Comparison of ENCODE assay signal across 17 cellular contexts in the genomic region with DNA sequence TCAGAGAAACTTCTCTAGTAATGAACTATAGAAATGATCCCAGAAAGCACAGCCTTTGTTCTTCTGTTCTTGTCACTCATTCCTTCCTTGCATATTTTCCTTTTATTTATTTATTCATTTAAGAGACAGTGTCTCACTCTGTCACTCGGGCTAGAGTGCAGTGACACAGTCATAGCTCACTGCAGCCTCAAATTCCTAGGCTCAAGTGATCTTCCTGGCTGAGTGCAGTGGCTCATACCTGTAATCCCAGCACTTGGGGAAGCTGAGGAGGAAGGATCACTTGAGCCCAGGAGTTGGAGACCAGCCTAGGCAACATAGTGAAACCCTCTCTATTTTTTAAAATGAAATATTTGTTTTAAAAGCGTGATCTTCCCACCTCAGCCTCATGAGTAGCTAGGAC.
"Had no signal": no experiment of that assay in that cellular context is flagged by ENCODE, and none has a peak within 500 bp of the region (broad histone marks: within the 10 kb centered on the region; RNA-seq: fewer than 3 reads in every experiment).

No MANE protein-coding gene starts in this region.

- ATAC-seq: left cardiac atrium had no signal

- H3K4me1 ChIP-seq: suprapubic skin, vagina had no signal

- DNase-seq: esophagus squamous epithelium; foreskin fibroblast; immature natural killer cell; left cardiac atrium; mesendoderm; naive B cell; sigmoid colon; stimulated activated CD4-positive, alpha-beta T cell treated with anti-CD3 and anti-CD28 coated beads, Interleukin-12 subunit alpha, Interleukin-12 subunit beta, amount 100 ng/mL, for 4 hours; stimulated activated CD4-positive, alpha-beta T cell treated with anti-CD3 and anti-CD28 coated beads, Interleukin-2, amount 100 ng/mL, for 48 hours; stimulated activated naive CD8-positive, alpha-beta T cell treated with anti-CD3 and anti-CD28 coated beads, Interleukin-15, Interleukin-2, amounts not matched to agents 100 U/mL and 50 U/mL, for 24 hours; tibial artery had no signal

- H3K27ac Mint-ChIP-seq: immature natural killer cell, naive B cell, nephron had no signal

- H3K36me3 Mint-ChIP-seq: naive B cell had no signal

- H3K4me3 Mint-ChIP-seq: immature natural killer cell, naive B cell, nephron had no signal

- H3K9me3 Mint-ChIP-seq: immature natural killer cell, naive B cell, nephron had no signal

- H3K27me3 Mint-ChIP-seq: naive B cell had no signal

- H3K27me3 ChIP-seq: esophagus squamous epithelium, right atrium auricular region, sigmoid colon, suprapubic skin, tibial artery, upper lobe of left lung, vagina had no signal

- H3K4me3 ChIP-seq: esophagus squamous epithelium, right atrium auricular region, sigmoid colon, skin epidermis, suprapubic skin, tibial artery, upper lobe of left lung, vagina had no signal

- H3K4me1 Mint-ChIP-seq: nephron had no signal

- H3K27ac ChIP-seq: esophagus squamous epithelium, right atrium auricular region, sigmoid colon, skin epidermis, suprapubic skin, tibial artery, upper lobe of left lung, vagina had no signal

- H3K9me3 ChIP-seq: esophagus squamous epithelium, right atrium auricular region, sigmoid colon, suprapubic skin, tibial artery, upper lobe of left lung, vagina had no signal
